8 cellular contexts compared by ENCODE assay signal in genomic region chr19:40091205-40092129, GRCh38. TPM values are rescaled to one million over a fixed set of nuclear protein-coding genes. Genes with fewer than 3 reads are reported as not detected.
DNase-seq lines count a peak whose midpoint lies in the region; FAIRE-seq and TF ChIP-seq lines count a peak whose summit lies in the region.

No MANE protein-coding gene starts in this region.

- intact Hi-C loops in Caco-2 (cut with micrococcal nuclease; ENCODE audit: unreplicated experiment), result loop anchor here (2.0 kb wide), 1 partner anchor 95 kb away; the partner anchor contains the start of gene ZNF546
- intact Hi-C loops in endothelial cell of umbilical vein (cut with micrococcal nuclease), result loop anchor here (5.0 kb wide), 2 partner anchors 34 to 311 kb away; partner anchors contain the start of gene ZNF780B

- dilution Hi-C loops in endothelial cell of umbilical vein (cut with MboI; ENCODE audit: extremely low pct_ligation_motif_present, low sequenced_read_pairs), result no loop called here

- peaks cover 9% of the 10 kb centered on the region for H3K4me1 ChIP-seq in Caco-2
- H3K4me1 ChIP-seq in OCI-LY3 (ENCODE audit: low read length), result peaks cover 12% of the 10 kb centered on the region
- H3K4me1 ChIP-seq in endothelial cell of umbilical vein (ENCODE audit: control insufficient read depth, extremely low read depth, insufficient read depth, low read length), result peaks cover 9% of the 10 kb centered on the region
- H3K4me1 ChIP-seq in neuronal stem cell (ENCODE audit: control insufficient read depth in 2 of 2, insufficient read depth in 1 of 2, low read depth in 1 of 2, low read length in 2 of 2), result peaks cover 3 to 4% of the 10 kb centered on the region in 2 donors

- H3K27ac Mint-ChIP-seq in Caco-2 (ENCODE audit: unreplicated experiment), result peak overlapping the region; percentile 99

- POLR2A ChIA-PET in Caco-2 (lab: Charles Lee) (interaction anchor here (1.0 kb wide), 1 partner anchor 121 kb away, joined by 8 read pairs; the partner anchor contains the start of gene PSMC4), endothelial cell of umbilical vein (lab: Charles Lee) (interaction anchor here (0.8 kb wide), 1 partner anchor 121 kb away, joined by 4 read pairs; no protein-coding TSS in a partner anchor)

- H3K79me2 ChIP-seq in OCI-LY3 (ENCODE audit: low read length) (peaks cover 28% of the 10 kb centered on the region), endothelial cell of umbilical vein (ENCODE audit: control insufficient read depth, insufficient read depth, low read length) (peaks cover 12% of the 10 kb centered on the region)

- no peak overlapping the region for H2BK120ac ChIP-seq in neuronal stem cell (ENCODE audit: low read depth, low read length)

- FAIRE-seq in endothelial cell of umbilical vein (lab: Jason Lieb, UNC), result no peak

- BruUV-seq in Caco-2 (replicated peaks; lab: Mats Ljungman, UMichigan) (TSS peak; percentile 47), endothelial cell of umbilical vein (replicated peaks; lab: Mats Ljungman, UMichigan) (no TSS peak)

- no peak overlapping the region for H4K91ac ChIP-seq in neuronal stem cell (ENCODE audit: low read depth, low read length, poor library complexity)

- H3K4me2 ChIP-seq in OCI-LY3 (ENCODE audit: low read length) (peak overlapping the region; percentile 76), endothelial cell of umbilical vein (ENCODE audit: insufficient read depth, low read length) (peak overlapping the region; percentile 93), neuronal stem cell (ENCODE audit: insufficient read depth, low read length, poor library complexity, severe bottlenecking) (peak overlapping the region; percentile 81)

- H3K14ac ChIP-seq in neuronal stem cell (ENCODE audit: low read length), result no peak overlapping the region

- no peak for TF ChIP-seq POLR2A in endothelial cell of umbilical vein (IDR thresholded peaks at IDR 0.05; ENCODE audit: low read depth, low read length)

- CTCF ChIA-PET in Caco-2 (lab: Charles Lee) (interaction anchor here (0.9 kb wide), 2 partner anchors 121 to 126 kb away, joined by 3 read pairs; no protein-coding TSS in a partner anchor), endothelial cell of umbilical vein (lab: Charles Lee) (interaction anchor here (0.9 to 1.1 kb wide), 2 partner anchors 29 to 121 kb away, joined by 3 to 5 read pairs; partner anchors contain the start of gene PSMC4)

- no peak overlapping the region for H3K18ac ChIP-seq in neuronal stem cell (ENCODE audit: low read length)

- TF ChIP-seq CTCF in Caco-2 (IDR thresholded peaks at IDR 0.05; ENCODE audit: insufficient read depth in 1 of 2, low read depth in 1 of 2, low read length in 1 of 2, severe bottlenecking in 1 of 2, unreplicated experiment in 1 of 2) (no peak), OCI-LY3 (IDR thresholded peaks at IDR 0.05; ENCODE audit: low read depth, low read length) (no peak), endothelial cell of umbilical vein (IDR thresholded peaks at IDR 0.05; ENCODE audit: extremely low read depth in 1 of 2, insufficient read depth in 1 of 2, low read depth in 1 of 2, low read length in 2 of 2) (no peak)

- no peak for DNase-seq in Caco-2
- DNase-seq in endothelial cell of umbilical vein (ENCODE audit: low read depth, low spot score), result no peak
- DNase-seq in neuronal stem cell (ENCODE audit: low spot score), result no peak
- DNase-seq in SK-N-DZ (ENCODE audit: low spot score), result no peak
- no peak for DNase-seq in NCI-H1417 treated with DMSO at 0.1 percent for 48 hours (lab: John Stamatoyannopoulos, UW)
- no peak for DNase-seq in stimulated activated CD4-positive, alpha-beta T cell treated with anti-CD3 and anti-CD28 coated beads, Interleukin-15, amount 100 ng/mL, for 24 hours
- DNase-seq in SW480 (ENCODE audit: low spot score), result no peak

- peak overlapping the region; percentile 99 for H2AFZ ChIP-seq in OCI-LY3 (ENCODE audit: low read depth, low read length)
- H2AFZ ChIP-seq in endothelial cell of umbilical vein (ENCODE audit: low read depth, low read length), result peak overlapping the region; percentile 99
- peak overlapping the region; percentile 94 for H2AFZ ChIP-seq in neuronal stem cell (ENCODE audit: low read length)

- peaks cover 3% of the 10 kb centered on the region for H3K27me3 Mint-ChIP-seq in Caco-2 (ENCODE audit: insufficient read depth, unreplicated experiment)

- H3K4me3 Mint-ChIP-seq in Caco-2 (ENCODE audit: unreplicated experiment), result peak overlapping the region; percentile 100

- no peaks in the 10 kb centered on the region for H4K20me1 ChIP-seq in OCI-LY3 (ENCODE audit: insufficient read depth, low read length)
- H4K20me1 ChIP-seq in endothelial cell of umbilical vein (replicated peaks; ENCODE audit: control insufficient read depth, extremely low read depth, insufficient read depth, low read length), result no peaks in the 10 kb centered on the region

- H3K27ac ChIP-seq in OCI-LY3 (ENCODE audit: low read length) (peak overlapping the region; percentile 24), endothelial cell of umbilical vein (ENCODE audit: insufficient read depth, low read depth, low read length) (peak overlapping the region; percentile 67), neuronal stem cell (replicated peaks; ENCODE audit: low read length) (no peak overlapping the region)

- H3K9me3 ChIP-seq in Caco-2 (no peaks in the 10 kb centered on the region), OCI-LY3 (ENCODE audit: insufficient read depth, low read length) (no peaks in the 10 kb centered on the region), endothelial cell of umbilical vein (replicated peaks; ENCODE audit: control insufficient read depth, insufficient read depth, low read length) (no peaks in the 10 kb centered on the region), neuronal stem cell (replicated peaks in 1 of 2; ENCODE audit: control insufficient read depth in 2 of 2, insufficient read depth in 1 of 2, low read depth in 1 of 2, low read length in 2 of 2) (peaks cover 0 to 13% of the 10 kb centered on the region in 2 donors)

- no peak overlapping the region for H3K23ac ChIP-seq in neuronal stem cell (ENCODE audit: low read depth, low read length, poor library complexity)

- whole genome bisulfite sequencing in neuronal stem cell (ENCODE audit: extremely low coverage in 2 of 2, insufficient read length in 2 of 2, insufficient replicate concordance in 1 of 2), 2 donors, result no CpG with 5 or more reads among the region's 10 CpGs

- no peak overlapping the region for H3K4ac ChIP-seq in neuronal stem cell (ENCODE audit: low read length)

- H3K9me1 ChIP-seq in endothelial cell of umbilical vein (replicated peaks; ENCODE audit: control insufficient read depth, extremely low read depth, insufficient read depth, low read length), result no peaks in the 10 kb centered on the region

- no peaks in the 10 kb centered on the region for H3K79me1 ChIP-seq in neuronal stem cell (ENCODE audit: low read depth, low read length)

- H4K8ac ChIP-seq in neuronal stem cell (ENCODE audit: low read depth, low read length), result no peak overlapping the region

- no peaks in the 10 kb centered on the region for H3K36me3 ChIP-seq in Caco-2 (ENCODE audit: control insufficient read depth, insufficient read depth, low read length)
- H3K36me3 ChIP-seq in OCI-LY3 (replicated peaks; ENCODE audit: low read depth, low read length), result peaks cover 13% of the 10 kb centered on the region
- no peaks in the 10 kb centered on the region for H3K36me3 ChIP-seq in endothelial cell of umbilical vein (ENCODE audit: control insufficient read depth in 2 of 2, extremely low read depth in 1 of 2, insufficient read depth in 2 of 2, low read length in 2 of 2)
- H3K36me3 ChIP-seq in neuronal stem cell (replicated peaks in 1 of 2; ENCODE audit: control insufficient read depth in 2 of 2, insufficient read depth in 2 of 2, low read length in 2 of 2), result no peaks in the 10 kb centered on the region

- H3K9me3 Mint-ChIP-seq in Caco-2 (ENCODE audit: unreplicated experiment), result no peaks in the 10 kb centered on the region

- H3K27me3 ChIP-seq in Caco-2 (replicated peaks; ENCODE audit: control insufficient read depth, insufficient read depth, low read length), result no peaks in the 10 kb centered on the region
- H3K27me3 ChIP-seq in OCI-LY3 (ENCODE audit: low read depth, low read length), result no peaks in the 10 kb centered on the region
- no peaks in the 10 kb centered on the region for H3K27me3 ChIP-seq in endothelial cell of umbilical vein (ENCODE audit: control insufficient read depth in 2 of 2, insufficient read depth in 2 of 2, low read length in 2 of 2)
- no peaks in the 10 kb centered on the region for H3K27me3 ChIP-seq in neuronal stem cell (ENCODE audit: control insufficient read depth in 3 of 3, insufficient read depth in 3 of 3, low read depth in 1 of 3, low read length in 3 of 3)

- peaks cover 16% of the 10 kb centered on the region for H3K4me1 Mint-ChIP-seq in Caco-2 (ENCODE audit: low read depth, unreplicated experiment)

- peaks cover 14% of the 10 kb centered on the region for H3K36me3 Mint-ChIP-seq in Caco-2 (ENCODE audit: insufficient read depth, unreplicated experiment)

- no peak overlapping the region for H2BK12ac ChIP-seq in neuronal stem cell (ENCODE audit: low read length)

- H3K9ac ChIP-seq in OCI-LY3 (ENCODE audit: low read length) (peak overlapping the region; percentile 84), endothelial cell of umbilical vein (replicated peaks; ENCODE audit: extremely low read depth, insufficient read depth, low read length) (peak overlapping the region; percentile 78), neuronal stem cell (ENCODE audit: low read depth, low read length, poor library complexity) (no peak overlapping the region)

- no peak overlapping the region for H2BK15ac ChIP-seq in neuronal stem cell (ENCODE audit: low read length)

- H3K4me3 ChIP-seq in Caco-2 (ENCODE audit: low read depth, low read length), result peak overlapping the region; percentile 74
- H3K4me3 ChIP-seq in OCI-LY3 (ENCODE audit: low read length), result peak overlapping the region; percentile 85
- H3K4me3 ChIP-seq in endothelial cell of umbilical vein (replicated peaks in 1 of 3; ENCODE audit: insufficient read depth in 1 of 3, low read depth in 1 of 3, low read length in 3 of 3), result peak overlapping the region; percentile 46 to 86 (median 72)
- H3K4me3 ChIP-seq in neuronal stem cell (ENCODE audit: low read length in 2 of 2), result peak overlapping the region; percentile 74 to 93

- no peak overlapping the region for H2BK5ac ChIP-seq in neuronal stem cell (ENCODE audit: low read length)

- H2AK5ac ChIP-seq in neuronal stem cell (ENCODE audit: low read depth, low read length), result no peak overlapping the region

RNA-seq across cellular contexts. Expression of gene ZNF780A, which starts 0.7 kb away (rescaled TPM):
- 21.7 and 22.9 TPM in 2 replicates for total RNA-seq in Caco-2 (2022)
- total RNA-seq in endothelial cell of umbilical vein, result 9.9 and 11.6 TPM in 2 replicates
- 5.9 and 7.3 TPM in 2 replicates for polyA plus RNA-seq in endothelial cell of umbilical vein
- polyA plus RNA-seq in endothelial cell of umbilical vein (2011; cell fraction: cytosol; rRNA removed), result 7.2 and 8.0 TPM in 2 replicates
- polyA plus RNA-seq in endothelial cell of umbilical vein (2011; cell fraction: nucleus; rRNA removed), result 11.9 and 13.7 TPM in 2 replicates
- 9.4 and 13.5 TPM in 2 replicates for polyA plus RNA-seq in endothelial cell of umbilical vein (2012)
- polyA minus RNA-seq in endothelial cell of umbilical vein, result 9.9 and 13.7 TPM in 2 replicates
- polyA minus RNA-seq in endothelial cell of umbilical vein (2011; cell fraction: cytosol; rRNA and poly(A)+ RNA removed), result 5.8 TPM
- polyA minus RNA-seq in endothelial cell of umbilical vein (2011; cell fraction: nucleus; rRNA and poly(A)+ RNA removed), result 8.6 and 10.2 TPM in 2 replicates
- polyA plus RNA-seq in neuronal stem cell (2013, experiment 1 of 2), result 10.7 TPM
- 11.4 TPM for polyA plus RNA-seq in neuronal stem cell (2013, experiment 2 of 2)
- 22.4 and 23.9 TPM in 2 replicates for polyA plus RNA-seq in SK-N-DZ (2014; cell fraction: cytosol; rRNA removed)
- polyA plus RNA-seq in SK-N-DZ (2014; cell fraction: nucleus; rRNA removed), result 8.8 and 13.8 TPM in 2 replicates

RNA-seq across cellular contexts. Expression of gene ZNF780B, which starts 35.4 kb away (rescaled TPM):
- 27.5 and 32.2 TPM in 2 replicates for total RNA-seq in Caco-2 (2022)
- 13.0 and 13.5 TPM in 2 replicates for total RNA-seq in endothelial cell of umbilical vein
- polyA plus RNA-seq in endothelial cell of umbilical vein, result 2.6 and 2.8 TPM in 2 replicates
- polyA plus RNA-seq in endothelial cell of umbilical vein (2011; cell fraction: cytosol; rRNA removed), result 3.0 and 4.3 TPM in 2 replicates
- polyA plus RNA-seq in endothelial cell of umbilical vein (2011; cell fraction: nucleus; rRNA removed), result 11.7 and 12.1 TPM in 2 replicates
- polyA plus RNA-seq in endothelial cell of umbilical vein (2012), result 8.0 and 10.5 TPM in 2 replicates
- 19.5 and 22.4 TPM in 2 replicates for polyA minus RNA-seq in endothelial cell of umbilical vein
- 3.2 TPM for polyA minus RNA-seq in endothelial cell of umbilical vein (2011; cell fraction: cytosol; rRNA and poly(A)+ RNA removed)
- 13.4 and 14.4 TPM in 2 replicates for polyA minus RNA-seq in endothelial cell of umbilical vein (2011; cell fraction: nucleus; rRNA and poly(A)+ RNA removed)
- polyA plus RNA-seq in neuronal stem cell (2013, experiment 1 of 2), result 6.4 TPM
- polyA plus RNA-seq in neuronal stem cell (2013, experiment 2 of 2), result 7.4 TPM
- 10.8 and 31.1 TPM in 2 replicates for polyA plus RNA-seq in SK-N-DZ (2014; cell fraction: cytosol; rRNA removed)
- 25.6 and 30.7 TPM in 2 replicates for polyA plus RNA-seq in SK-N-DZ (2014; cell fraction: nucleus; rRNA removed)
